In the genomic region with DNA sequence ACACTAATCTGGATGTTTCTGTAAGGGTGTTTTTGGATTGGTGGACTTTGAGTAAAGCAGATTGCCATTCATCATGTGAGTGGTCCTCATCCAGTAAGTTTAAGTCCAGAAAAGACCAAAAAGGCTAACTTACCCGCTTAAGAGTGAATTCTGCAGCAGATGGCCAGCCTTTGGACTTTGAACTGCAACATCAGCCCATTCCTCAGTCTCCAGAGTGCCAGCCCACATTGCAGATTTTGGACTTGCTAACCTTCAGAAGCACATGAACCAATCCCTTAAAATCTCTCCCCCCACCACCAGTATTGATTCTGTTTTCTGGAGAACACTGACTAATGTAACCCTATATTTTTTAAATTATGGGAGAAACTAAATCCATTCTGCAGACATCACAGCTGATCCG, we compare ENCODE assay signal across 8 cellular contexts.
"Had no signal": no experiment of that assay in that cellular context is flagged by ENCODE, and none has a peak within 500 bp of the region (broad histone marks: within the 10 kb centered on the region; RNA-seq: fewer than 3 reads in every experiment).

No MANE protein-coding gene starts in this region.

- H2AFZ ChIP-seq: GM23248 had no signal

- ATAC-seq: K562 had no signal

- FAIRE-seq: H1, H54, K562 had no signal

- H3K9ac ChIP-seq: GM23248 had no signal

- H3K27ac ChIP-seq: GM23248, HL-60 had no signal

- H3K4me3 ChIP-seq: GM23248, K562 had no signal

- DNase-seq: GM23248, H9, HCEC 1CT, IMR-90 had no signal
